Comparison of ENCODE assay signal across 9 cellular contexts in genomic region chr1:150464422-150464826, GRCh38. TPM values are rescaled to one million over a fixed set of nuclear protein-coding genes. Genes with fewer than 3 reads are reported as not detected.
DNase-seq lines count a peak whose midpoint lies in the region; ATAC-seq and TF ChIP-seq lines count a peak whose summit lies in the region.
"Had no signal": no experiment of that assay in that cellular context is flagged by ENCODE, and none has a peak within 500 bp of the region (broad histone marks: within the 10 kb centered on the region; RNA-seq: fewer than 3 reads in every experiment).

No MANE protein-coding gene starts in this region.

- no peak for TF ChIP-seq POLR2A in GM18505 (IDR thresholded peaks at IDR 0.05; ENCODE audit: borderline replicate concordance, extremely low read depth, insufficient read depth, insufficient read length)

- DNase-seq in AG08396 (ENCODE audit: low spot score) (peak; percentile 69), H7 (peak; percentile 81), NCI-H510A (lab: John Stamatoyannopoulos, UW) (peak; percentile 55), dermis blood vessel endothelial cell (peak; percentile 84), medulla oblongata (ENCODE audit: extremely low spot score) (peak; percentile 60)
- DNase-seq in activated CD4-positive, alpha-beta T cell treated with anti-CD3 and anti-CD28 coated beads, Interleukin-2, amount 50 U/mL, for 1 hour, result peak; percentile 66
- peak; percentile 42 to 45 for DNase-seq in stimulated activated CD8-positive, alpha-beta memory T cell treated with anti-CD3 and anti-CD28 coated beads, Interleukin-2, amount 100 ng/mL, for 48 hours (ENCODE audit: low read depth in 2 of 2)

- H3K27me3 ChIP-seq in H7 (ENCODE audit: control insufficient read depth, insufficient read depth, low read length), result no peaks in the 10 kb centered on the region

- no peak overlapping the region for H3K4me3 ChIP-seq in H7 (ENCODE audit: insufficient read depth, low read depth, low read length)
- H3K4me3 ChIP-seq: skin epidermis had no signal

- no peak for ATAC-seq in GM18505 (IDR thresholded peaks at IDR 0.05; ENCODE audit: unreplicated experiment)

- H3K36me3 ChIP-seq in H7 (replicated peaks; ENCODE audit: control insufficient read depth, insufficient read depth, low read length), result peaks cover 14% of the 10 kb centered on the region

RNA-seq across cellular contexts. Expression of gene TARS2, which starts 22.8 kb away (rescaled TPM):
- 65.3 and 76.9 TPM in 2 replicates for total RNA-seq in H7 (2014; rRNA removed; shearing (Covaris generic))
- total RNA-seq in dermis blood vessel endothelial cell, result 10.4 and 16.0 TPM in 2 replicates

RNA-seq across cellular contexts. Expression of gene ECM1, which starts 43.5 kb away (rescaled TPM):
- total RNA-seq in H7 (2014; rRNA removed; shearing (Covaris generic)), result 1.9 and 3.6 TPM in 2 replicates
- 0.19 and 0.34 TPM in 2 replicates for total RNA-seq in dermis blood vessel endothelial cell

RNA-seq across cellular contexts. Expression of gene FALEC, which starts 51.1 kb away (rescaled TPM):
- 1.7 and 2.6 TPM in 2 replicates for total RNA-seq in H7 (2014; rRNA removed; shearing (Covaris generic))
- total RNA-seq in dermis blood vessel endothelial cell, result not detected in 2 replicates
